10 cellular contexts compared by ENCODE assay signal in genomic region chr15:40204100-40204499, GRCh38. TPM values are rescaled to one million over a fixed set of nuclear protein-coding genes. Genes with fewer than 3 reads are reported as not detected.
"Had no signal": no experiment of that assay in that cellular context is flagged by ENCODE, and none has a peak within 500 bp of the region (broad histone marks: within the 10 kb centered on the region; RNA-seq: fewer than 3 reads in every experiment).

No MANE protein-coding gene starts in this region.

- H3K27ac ChIP-seq: HL-60 had no signal

- H3K9me3 ChIP-seq: HAP-1 had no signal

- H3K4me3 ChIP-seq: HAP-1 had no signal

- ATAC-seq: HCT116, HepG2 had no signal

- DNase-seq: GOT3, H7, HFFc6, KBM-7 had no signal

- H3K36me3 Mint-ChIP-seq: IgD-negative memory B cell had no signal

- H3K27me3 Mint-ChIP-seq: IgD-negative memory B cell had no signal

- H3K9me3 Mint-ChIP-seq: HFFc6, IgD-negative memory B cell had no signal

- H3K4me3 Mint-ChIP-seq: HFFc6, IgD-negative memory B cell had no signal

- FAIRE-seq: HepG2 had no signal

- H3K4me1 Mint-ChIP-seq: IgD-negative memory B cell had no signal

- H3K4me1 ChIP-seq: HAP-1 had no signal

- H3K27ac Mint-ChIP-seq: HFFc6, IgD-negative memory B cell had no signal

RNA-seq across cellular contexts. Expression of gene PAK6, which starts 34.8 kb away (rescaled TPM):
- total RNA-seq: H4, HFFc6 had no signal
- polyA plus RNA-seq: HepG2, IgD-negative memory B cell had no signal
